ENCODE assay signal across 10 cellular contexts in the genomic region with DNA sequence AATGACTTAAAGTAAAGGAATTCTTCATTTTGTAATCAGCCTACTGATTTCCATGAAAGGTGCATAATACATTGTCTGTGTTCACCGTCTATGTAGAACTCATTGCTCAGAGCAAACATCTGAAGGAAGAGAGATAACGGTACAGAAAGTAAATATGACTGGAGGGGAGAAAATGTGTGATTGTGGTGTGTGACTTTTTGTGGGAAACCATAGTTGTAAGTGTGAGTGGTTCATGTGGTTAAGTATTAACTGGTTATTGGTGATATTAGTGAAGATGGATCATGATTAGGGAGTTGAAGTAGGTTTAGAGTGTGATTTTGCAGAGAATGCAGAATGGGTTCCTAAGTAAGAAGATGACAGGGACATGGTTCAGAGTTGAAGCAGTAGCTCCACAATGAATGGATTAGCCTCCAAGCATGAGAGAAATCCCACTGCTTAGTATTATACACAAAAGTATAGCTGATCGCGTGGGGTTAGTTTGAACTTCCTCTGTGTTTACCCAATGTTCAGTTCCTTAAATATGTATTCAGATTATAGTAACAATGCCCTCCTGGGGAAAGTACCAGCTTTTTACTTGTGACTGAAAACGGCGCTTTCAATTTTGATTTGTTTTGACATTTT.
DNase-seq lines count a peak whose midpoint lies in the region; ATAC-seq lines count a peak whose summit lies in the region.
"Had no signal": no experiment of that assay in that cellular context is flagged by ENCODE, and none has a peak within 500 bp of the region (broad histone marks: within the 10 kb centered on the region; RNA-seq: fewer than 3 reads in every experiment).

No MANE protein-coding gene starts in this region.

- ATAC-seq in GM19328 (IDR thresholded peaks at IDR 0.05; ENCODE audit: unreplicated experiment) (peak; percentile 93), HG03060 (IDR thresholded peaks at IDR 0.05; ENCODE audit: low read depth, unreplicated experiment) (peak; percentile 94)
- ATAC-seq: gastrocnemius medialis had no signal

- intact Hi-C loops in posterior vena cava (cut with DNase I) = no loop called here

- DNase-seq in CMK (ENCODE audit: low read depth) = peak; percentile 31
- DNase-seq in amniotic epithelial cell (ENCODE audit: low read depth) = peak; percentile 43
- no peak for DNase-seq in SKM-1 treated with dmso at 0.1 percent for 144 hours (lab: John Stamatoyannopoulos, UW; ENCODE audit: unreplicated experiment)
- DNase-seq in NCI-H2171 (lab: John Stamatoyannopoulos, UW) = no peak
- DNase-seq in GM19240 (ENCODE audit: insufficient read length, low spot score) = no peak
- no peak for DNase-seq in posterior vena cava (ENCODE audit: low spot score)
- DNase-seq: gastrocnemius medialis, NCI-H1105 had no signal

Comparison
In these comparisons a context has a peak if more than half of its experiments do, and no peak if none do; other contexts are left out.
1. DNase-seq: peak in CMK (single experiment) and amniotic epithelial cell (single experiment); none in SKM-1 treated with dmso at 0.1 percent for 144 hours (single experiment), NCI-H2171 (single experiment), GM19240 (single experiment) and posterior vena cava (single experiment).